9 cellular contexts compared by ENCODE assay signal in the genomic region with DNA sequence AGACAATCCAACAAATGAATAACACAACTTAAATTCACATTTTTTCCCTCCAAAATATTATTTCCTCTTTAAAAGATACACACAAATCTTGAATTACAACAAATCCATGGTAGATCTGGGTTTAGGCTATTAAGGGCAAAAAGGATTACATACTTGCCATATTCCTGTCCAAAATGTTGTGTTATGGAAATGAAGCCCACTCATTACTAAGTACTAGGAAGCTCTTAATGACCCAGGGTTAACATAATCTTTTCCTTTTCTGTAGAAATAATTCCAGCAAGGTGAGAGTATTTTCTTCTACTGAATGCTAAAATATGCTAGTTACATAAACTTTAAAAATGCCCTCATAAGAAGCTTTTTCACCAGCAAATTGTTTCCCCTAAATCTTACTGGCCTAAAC. TPM values are rescaled to one million over a fixed set of nuclear protein-coding genes. Genes with fewer than 3 reads are reported as not detected.
DNase-seq lines count a peak whose midpoint lies in the region; ATAC-seq, FAIRE-seq and TF ChIP-seq lines count a peak whose summit lies in the region.
"Had no signal": no experiment of that assay in that cellular context is flagged by ENCODE, and none has a peak within 500 bp of the region (broad histone marks: within the 10 kb centered on the region; RNA-seq: fewer than 3 reads in every experiment).

No MANE protein-coding gene starts in this region.

- H3K36me3 Mint-ChIP-seq in memory B cell: no peaks in the 10 kb centered on the region

- TF ChIP-seq POLR2A in A549 (IDR thresholded peaks at IDR 0.05; ENCODE audit: low read length) (no peak), HCT116 (IDR thresholded peaks at IDR 0.05; ENCODE audit: borderline replicate concordance, extremely low read depth, insufficient read depth, insufficient read length) (no peak)

- peak overlapping the region; percentile 58 for H3K27ac Mint-ChIP-seq in memory B cell

- RAD21 ChIA-PET in HCT116 (lab: Charles Lee; ENCODE audit: low non-redundant PET in 1 of 2, low total read pairs in 2 of 2, uncharacterized antibody in 2 of 2, unreplicated experiment in 2 of 2): no interaction called here

- CTCF ChIA-PET in A549 (lab: Yijun Ruan, JAX) (no interaction called here), HCT116 (lab: Charles Lee) (no interaction called here)

- BruUV-seq in HCT116 (replicated peaks; lab: Mats Ljungman, UMichigan): no TSS peak

- H3K4me2 ChIP-seq in A549 (peak overlapping the region; percentile 68), HCT116 (ENCODE audit: low read length) (peak overlapping the region; percentile 91)

- peaks cover 15% of the 10 kb centered on the region; the same call in 2 of the 3 replicates for H3K4me1 ChIP-seq in A549
- peaks cover 0 to 18% of the 10 kb centered on the region in 2 experiments; a peak in 3 of 4 replicates for H3K4me1 ChIP-seq in HCT116 (ENCODE audit: control insufficient read depth in 1 of 2, insufficient read depth in 2 of 2, low read length in 2 of 2)
- H3K4me1 ChIP-seq in adipocyte (ENCODE audit: control insufficient read depth, insufficient read depth, low read length): peaks cover 42% of the 10 kb centered on the region

- POLR2A ChIA-PET in A549 (lab: Yijun Ruan, JAX) (interaction anchor here (2.7 kb wide), 1 partner anchor 228 kb away, joined by 11 read pairs; a partner anchor contains a TSS), HCT116 (lab: Charles Lee) (no interaction called here)

- peak overlapping the region; percentile 97 for H3K4me3 ChIP-seq in A549
- peak overlapping the region in 1 of 2 experiments; percentile 79; a peak in 3 of 4 replicates for H3K4me3 ChIP-seq in HCT116 (replicated peaks in 1 of 2; ENCODE audit: low read depth in 1 of 2, low read length in 2 of 2)
- peak overlapping the region; percentile 97 for H3K4me3 ChIP-seq in adipocyte (ENCODE audit: low read length)

- no peak overlapping the region for H2AFZ ChIP-seq in HCT116 (ENCODE audit: low read depth, low read length, poor library complexity, severe bottlenecking)

- intact Hi-C loops in HCT116 (cut with micrococcal nuclease): loop anchor here (10.0 kb wide), 1 partner anchor 228 kb away; a partner anchor contains a TSS

- no peak for TF ChIP-seq EP300 in A549 (IDR thresholded peaks at IDR 0.05)

- ATAC-seq in A549 (no peak), HCT116 (no peak), memory B cell (ENCODE audit: low read depth) (no peak), GM21515 (IDR thresholded peaks at IDR 0.05; ENCODE audit: unreplicated experiment) (no peak), HG03354 (IDR thresholded peaks at IDR 0.05; ENCODE audit: poor library complexity, severe bottlenecking, unreplicated experiment) (no peak), HG02885 (IDR thresholded peaks at IDR 0.05; ENCODE audit: poor library complexity, unreplicated experiment) (no peak)

- H3K9me3 ChIP-seq in A549 (no peaks in the 10 kb centered on the region), HCT116 (ENCODE audit: control insufficient read depth in 1 of 2, insufficient read depth in 1 of 2, low read depth in 1 of 2, low read length in 2 of 2) (no peaks in the 10 kb centered on the region), adipocyte (ENCODE audit: control insufficient read depth, low read length) (no peaks in the 10 kb centered on the region)

- no peaks in the 10 kb centered on the region for H3K9me2 ChIP-seq in HCT116 (ENCODE audit: insufficient read depth)

- no peak for DNase-seq in A549 (ENCODE audit: low read depth in 1 of 2, low spot score in 1 of 2)
- no peak for DNase-seq in HCT116 (ENCODE audit: low read depth, low spot score)
- DNase-seq in adipocyte (ENCODE audit: low read depth): no peak
- DNase-seq in memory B cell (ENCODE audit: low spot score in 2 of 2): no peak
- DNase-seq in NCI-H2171 treated with DMSO at 0.1 percent for 48 hours (lab: John Stamatoyannopoulos, UW): no peak
- DNase-seq: brain microvascular endothelial cell had no signal

- 0 out of 4 replicates have a peak, but pooled peaks cover 0 to 6% of the 10 kb centered on the region in 2 experiments for H3K36me3 ChIP-seq in HCT116 (ENCODE audit: control insufficient read depth in 1 of 2, insufficient read depth in 2 of 2, low read length in 2 of 2)
- no peaks in the 10 kb centered on the region for H3K36me3 ChIP-seq in adipocyte (ENCODE audit: control insufficient read depth, insufficient read depth, low read length, severe bottlenecking)
- H3K36me3 ChIP-seq: brain microvascular endothelial cell had no signal

- H3K79me2 ChIP-seq in HCT116 (ENCODE audit: insufficient read depth, low read length): peaks cover 61% of the 10 kb centered on the region

- no peaks in the 10 kb centered on the region for H3K9me3 Mint-ChIP-seq in memory B cell

- H3K27me3 Mint-ChIP-seq in memory B cell: no peaks in the 10 kb centered on the region

- H3K4me1 Mint-ChIP-seq in memory B cell: peaks cover 35% of the 10 kb centered on the region

- TF ChIP-seq RAD21 in A549 (conservative IDR thresholded peaks at IDR 0.05 in 1 of 2, IDR thresholded peaks at IDR 0.05 in 1 of 2) (no peak), HCT116 (IDR thresholded peaks at IDR 0.05; ENCODE audit: low read depth) (no peak)

- FAIRE-seq in A549 (lab: Jason Lieb, UNC): no peak

- no peak overlapping the region for H3K4me3 Mint-ChIP-seq in memory B cell

- H3K27ac ChIP-seq in A549 (no peak overlapping the region), HCT116 (ENCODE audit: low read depth, low read length) (no peak overlapping the region)

- no peak for TF ChIP-seq CTCF in A549 (IDR thresholded peaks at IDR 0.05)
- no peak for TF ChIP-seq CTCF in HCT116 (IDR thresholded peaks at IDR 0.05 in 2 of 3, conservative IDR thresholded peaks at IDR 0.05 in 1 of 3; ENCODE audit: borderline replicate concordance in 1 of 3, insufficient read depth in 1 of 3, low read depth in 2 of 3, low read length in 2 of 3)

- no peaks in the 10 kb centered on the region for H4K20me1 ChIP-seq in HCT116 (ENCODE audit: insufficient read depth)

- H3K27me3 ChIP-seq in HCT116 (ENCODE audit: insufficient read depth, low read length) (no peaks in the 10 kb centered on the region), adipocyte (replicated peaks; ENCODE audit: control insufficient read depth, insufficient read depth, low read length) (no peaks in the 10 kb centered on the region)
- H3K27me3 ChIP-seq: brain microvascular endothelial cell had no signal

- peak overlapping the region; percentile 81; the same call in 1 of the 2 replicates for H3K9ac ChIP-seq in HCT116 (ENCODE audit: low read length)
- peak overlapping the region; percentile 97 for H3K9ac ChIP-seq in adipocyte (ENCODE audit: low read length)

TF ChIP-seq in A549, 52 proteins besides CTCF, POLR2A, EP300 and RAD21 (continues in another document):
- TF ChIP-seq RFX5 (IDR thresholded peaks at IDR 0.05): no peak
- TF ChIP-seq RCOR1 (IDR thresholded peaks at IDR 0.05; ENCODE audit: low read depth, low read length): no peak
- no peak for TF ChIP-seq MAZ (IDR thresholded peaks at IDR 0.05; ENCODE audit: borderline replicate concordance, low read depth, low read length)

TF ChIP-seq in HCT116, 20 proteins besides CTCF, POLR2A, EP300 and RAD21:
- TF ChIP-seq, protein P1, sequence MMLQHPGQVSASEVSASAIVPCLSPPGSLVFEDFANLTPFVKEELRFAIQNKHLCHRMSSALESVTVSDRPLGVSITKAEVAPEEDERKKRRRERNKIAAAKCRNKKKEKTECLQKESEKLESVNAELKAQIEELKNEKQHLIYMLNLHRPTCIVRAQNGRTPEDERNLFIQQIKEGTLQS (IDR thresholded peaks at IDR 0.05): no peak
- no peak for TF ChIP-seq JUND (IDR thresholded peaks at IDR 0.05)
- TF ChIP-seq EZH2phosphoT487 (IDR thresholded peaks at IDR 0.05; ENCODE audit: borderline replicate concordance): no peak
- TF ChIP-seq CBX3 (IDR thresholded peaks at IDR 0.05; ENCODE audit: low read depth): no peak
- no peak for TF ChIP-seq ZNF274 (IDR thresholded peaks at IDR 0.05; ENCODE audit: low read depth, low read length)
- TF ChIP-seq SIN3A (IDR thresholded peaks at IDR 0.05; ENCODE audit: low read depth): no peak
- TF ChIP-seq ZFX (IDR thresholded peaks at IDR 0.05): no peak
- no peak for TF ChIP-seq FOSL1 (IDR thresholded peaks at IDR 0.05; ENCODE audit: low read depth)
- no peak for TF ChIP-seq CEBPB (IDR thresholded peaks at IDR 0.05; ENCODE audit: low read depth)
- TF ChIP-seq SRF (IDR thresholded peaks at IDR 0.05; ENCODE audit: low read depth): no peak
- TF ChIP-seq, protein P2, sequence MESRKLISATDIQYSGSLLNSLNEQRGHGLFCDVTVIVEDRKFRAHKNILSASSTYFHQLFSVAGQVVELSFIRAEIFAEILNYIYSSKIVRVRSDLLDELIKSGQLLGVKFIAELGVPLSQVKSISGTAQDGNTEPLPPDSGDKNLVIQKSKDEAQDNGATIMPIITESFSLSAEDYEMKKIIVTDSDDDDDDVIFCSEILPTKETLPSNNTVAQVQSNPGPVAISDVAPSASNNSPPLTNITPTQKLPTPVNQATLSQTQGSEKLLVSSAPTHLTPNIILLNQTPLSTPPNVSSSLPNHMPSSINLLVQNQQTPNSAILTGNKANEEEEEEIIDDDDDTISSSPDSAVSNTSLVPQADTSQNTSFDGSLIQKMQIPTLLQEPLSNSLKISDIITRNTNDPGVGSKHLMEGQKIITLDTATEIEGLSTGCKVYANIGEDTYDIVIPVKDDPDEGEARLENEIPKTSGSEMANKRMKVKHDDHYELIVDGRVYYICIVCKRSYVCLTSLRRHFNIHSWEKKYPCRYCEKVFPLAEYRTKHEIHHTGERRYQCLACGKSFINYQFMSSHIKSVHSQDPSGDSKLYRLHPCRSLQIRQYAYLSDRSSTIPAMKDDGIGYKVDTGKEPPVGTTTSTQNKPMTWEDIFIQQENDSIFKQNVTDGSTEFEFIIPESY (IDR thresholded peaks at IDR 0.05; ENCODE audit: extremely low read depth, insufficient replicate concordance, low read length): no peak
- TF ChIP-seq TCF7L2 (IDR thresholded peaks at IDR 0.05; ENCODE audit: borderline replicate concordance, extremely low read depth, insufficient read depth, insufficient read length): no peak
- TF ChIP-seq YY1 (IDR thresholded peaks at IDR 0.05; ENCODE audit: extremely low read depth, insufficient replicate concordance, low read depth, low read length): no peak
- no peak for TF ChIP-seq EZH2 (IDR thresholded peaks at IDR 0.05)

RNA-seq across cellular contexts. Expression of a gene that starts 1.6 kb away (rescaled TPM):
- polyA plus RNA-seq in A549 (2011; rRNA removed): 8.3 and 10.2 TPM in 2 replicates
- 1.9 and 2.2 TPM in 2 replicates for polyA plus RNA-seq in A549 (2012; cell fraction: cytosol; rRNA removed)
- 2.2 and 3.4 TPM in 2 replicates for polyA plus RNA-seq in A549 (2012; cell fraction: nucleus; rRNA removed)
- 3.1 to 3.4 TPM (median 3.4 TPM) in 3 replicates for polyA plus RNA-seq in A549 (2017; fragmentation: RNase III; extraction: RNeasy Plus Mini Kit Qiagen cat#74134 plus additional on column Dnase treatment)
- 15.0 and 16.8 TPM in 2 replicates for polyA minus RNA-seq in A549 (2011; rRNA and poly(A)+ RNA removed)
- total RNA-seq in HCT116 (2021; ENCODE audit: unreplicated experiment): 10.2 TPM
- 2.7 and 3.0 TPM in 2 replicates for polyA plus RNA-seq in HCT116 (2012)
